ENCODE assay signal across 1 cellular context in genomic region chr15:60605879-60606304, GRCh38.
TF ChIP-seq lines count a peak whose summit lies in the region.

No MANE protein-coding gene starts in this region.

TF ChIP-seq in GM12878, 131 proteins besides CTCF, POLR2A, EP300 and RAD21 (continued from another document):
- TF ChIP-seq, protein P1, sequence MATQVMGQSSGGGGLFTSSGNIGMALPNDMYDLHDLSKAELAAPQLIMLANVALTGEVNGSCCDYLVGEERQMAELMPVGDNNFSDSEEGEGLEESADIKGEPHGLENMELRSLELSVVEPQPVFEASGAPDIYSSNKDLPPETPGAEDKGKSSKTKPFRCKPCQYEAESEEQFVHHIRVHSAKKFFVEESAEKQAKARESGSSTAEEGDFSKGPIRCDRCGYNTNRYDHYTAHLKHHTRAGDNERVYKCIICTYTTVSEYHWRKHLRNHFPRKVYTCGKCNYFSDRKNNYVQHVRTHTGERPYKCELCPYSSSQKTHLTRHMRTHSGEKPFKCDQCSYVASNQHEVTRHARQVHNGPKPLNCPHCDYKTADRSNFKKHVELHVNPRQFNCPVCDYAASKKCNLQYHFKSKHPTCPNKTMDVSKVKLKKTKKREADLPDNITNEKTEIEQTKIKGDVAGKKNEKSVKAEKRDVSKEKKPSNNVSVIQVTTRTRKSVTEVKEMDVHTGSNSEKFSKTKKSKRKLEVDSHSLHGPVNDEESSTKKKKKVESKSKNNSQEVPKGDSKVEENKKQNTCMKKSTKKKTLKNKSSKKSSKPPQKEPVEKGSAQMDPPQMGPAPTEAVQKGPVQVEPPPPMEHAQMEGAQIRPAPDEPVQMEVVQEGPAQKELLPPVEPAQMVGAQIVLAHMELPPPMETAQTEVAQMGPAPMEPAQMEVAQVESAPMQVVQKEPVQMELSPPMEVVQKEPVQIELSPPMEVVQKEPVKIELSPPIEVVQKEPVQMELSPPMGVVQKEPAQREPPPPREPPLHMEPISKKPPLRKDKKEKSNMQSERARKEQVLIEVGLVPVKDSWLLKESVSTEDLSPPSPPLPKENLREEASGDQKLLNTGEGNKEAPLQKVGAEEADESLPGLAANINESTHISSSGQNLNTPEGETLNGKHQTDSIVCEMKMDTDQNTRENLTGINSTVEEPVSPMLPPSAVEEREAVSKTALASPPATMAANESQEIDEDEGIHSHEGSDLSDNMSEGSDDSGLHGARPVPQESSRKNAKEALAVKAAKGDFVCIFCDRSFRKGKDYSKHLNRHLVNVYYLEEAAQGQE (IDR thresholded peaks at IDR 0.05; ENCODE audit: low read depth, low read length): no peak
- TF ChIP-seq RELA (IDR thresholded peaks at IDR 0.05; ENCODE audit: borderline replicate concordance, partially characterized antibody) (no peak), CBX5 (IDR thresholded peaks at IDR 0.05; ENCODE audit: low read depth) (no peak), SIX5 (IDR thresholded peaks at IDR 0.05; ENCODE audit: low read depth, low read length, severe bottlenecking) (no peak), NKRF (conservative IDR thresholded peaks at IDR 0.05) (no peak), SPI1 (IDR thresholded peaks at IDR 0.05; ENCODE audit: borderline replicate concordance, insufficient read depth, low read depth, low read length) (no peak), NFIC (IDR thresholded peaks at IDR 0.05; ENCODE audit: low read depth, low read length) (no peak), CHD2 (IDR thresholded peaks at IDR 0.05; ENCODE audit: borderline replicate concordance, low read depth, low read length) (no peak), RCOR1 (conservative IDR thresholded peaks at IDR 0.05; ENCODE audit: low read depth, low read length) (no peak), ELK1 (IDR thresholded peaks at IDR 0.05; ENCODE audit: low read depth, low read length) (no peak)
- TF ChIP-seq, protein P2, sequence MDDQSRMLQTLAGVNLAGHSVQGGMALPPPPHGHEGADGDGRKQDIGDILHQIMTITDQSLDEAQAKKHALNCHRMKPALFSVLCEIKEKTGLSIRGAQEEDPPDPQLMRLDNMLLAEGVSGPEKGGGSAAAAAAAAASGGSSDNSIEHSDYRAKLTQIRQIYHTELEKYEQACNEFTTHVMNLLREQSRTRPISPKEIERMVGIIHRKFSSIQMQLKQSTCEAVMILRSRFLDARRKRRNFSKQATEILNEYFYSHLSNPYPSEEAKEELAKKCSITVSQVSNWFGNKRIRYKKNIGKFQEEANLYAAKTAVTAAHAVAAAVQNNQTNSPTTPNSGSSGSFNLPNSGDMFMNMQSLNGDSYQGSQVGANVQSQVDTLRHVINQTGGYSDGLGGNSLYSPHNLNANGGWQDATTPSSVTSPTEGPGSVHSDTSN (IDR thresholded peaks at IDR 0.05; ENCODE audit: insufficient replicate concordance, low read depth, low read length): no peak
- TF ChIP-seq, protein P3, sequence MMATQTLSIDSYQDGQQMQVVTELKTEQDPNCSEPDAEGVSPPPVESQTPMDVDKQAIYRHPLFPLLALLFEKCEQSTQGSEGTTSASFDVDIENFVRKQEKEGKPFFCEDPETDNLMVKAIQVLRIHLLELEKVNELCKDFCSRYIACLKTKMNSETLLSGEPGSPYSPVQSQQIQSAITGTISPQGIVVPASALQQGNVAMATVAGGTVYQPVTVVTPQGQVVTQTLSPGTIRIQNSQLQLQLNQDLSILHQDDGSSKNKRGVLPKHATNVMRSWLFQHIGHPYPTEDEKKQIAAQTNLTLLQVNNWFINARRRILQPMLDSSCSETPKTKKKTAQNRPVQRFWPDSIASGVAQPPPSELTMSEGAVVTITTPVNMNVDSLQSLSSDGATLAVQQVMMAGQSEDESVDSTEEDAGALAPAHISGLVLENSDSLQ (IDR thresholded peaks at IDR 0.05): no peak
TF ChIP-seq in GM12878: peak in this region for 0.
